8 cellular contexts compared by ENCODE assay signal in genomic region chr7:44881610-44882009, GRCh38. TPM values are rescaled to one million over a fixed set of nuclear protein-coding genes. Genes with fewer than 3 reads are reported as not detected.
A peak's percentile ranks its signal among the peaks of the same experiment; 100 is the strongest.
DNase-seq lines count a peak whose midpoint lies in the region; ATAC-seq and TF ChIP-seq lines count a peak whose summit lies in the region.

No MANE protein-coding gene starts in this region.

- CTCF ChIA-PET in GM10248 (lab: Yijun Ruan, JAX) = interaction anchor here (0.7 to 3.9 kb wide), 15 partner anchors 8 to 307 kb away, joined by 3 to 35 read pairs (median 4); no protein-coding TSS in a partner anchor

- H3K27me3 ChIP-seq in cardiac muscle cell (no peaks in the 10 kb centered on the region), thymus (ENCODE audit: control insufficient read depth, insufficient read depth) (no peaks in the 10 kb centered on the region)

- POLR2A ChIA-PET in GM10248 (lab: Yijun Ruan, JAX) = interaction anchor here (0.5 to 1.1 kb wide), 2 partner anchors 31 to 249 kb away, joined by 6 to 8 read pairs; no protein-coding TSS in a partner anchor

- H3K4me1 ChIP-seq in cardiac muscle cell (ENCODE audit: low read depth) (peaks cover 37% of the 10 kb centered on the region), thymus (ENCODE audit: control insufficient read depth, insufficient read depth, low read length) (peaks cover 25% of the 10 kb centered on the region)

- intact Hi-C loops in left ventricle myocardium superior (cut with micrococcal nuclease) = no loop called here

- TF ChIP-seq CTCF in cardiac muscle cell (IDR thresholded peaks at IDR 0.05; ENCODE audit: low read depth, low read length) (no peak), GM10248 (IDR thresholded peaks at IDR 0.05; ENCODE audit: control extremely low read depth, extremely low read depth, low read depth, missing control alignments) (no peak)

- H3K36me3 ChIP-seq in cardiac muscle cell (peaks cover 3% of the 10 kb centered on the region), thymus (ENCODE audit: control insufficient read depth, insufficient read depth) (peaks cover 3% of the 10 kb centered on the region)

- peak overlapping the region; percentile 71 for H3K4me3 ChIP-seq in cardiac muscle cell
- peak overlapping the region; percentile 11 for H3K4me3 ChIP-seq in thymus (ENCODE audit: low read length)

- no peaks in the 10 kb centered on the region for H3K9me3 ChIP-seq in cardiac muscle cell (ENCODE audit: low read depth)
- H3K9me3 ChIP-seq in thymus (ENCODE audit: control insufficient read depth) = no peaks in the 10 kb centered on the region

- DNase-seq in cardiac muscle cell (ENCODE audit: low read depth in 1 of 2, low spot score in 1 of 2) (peak; percentile 77 to 83), left ventricle myocardium superior (no peak), foreskin melanocyte (peak; percentile 80), NCI-H446 treated with DMSO at 0.1 percent for 48 hours (lab: John Stamatoyannopoulos, UW) (no peak), GM10248 (ENCODE audit: extremely low spot score) (no peak)

- ATAC-seq in left ventricle myocardium superior = no peak
- ATAC-seq in SK-N-SH treated with all-trans-retinoic acid at 6 μM for 48 hours = peak; percentile 63
- no peak for ATAC-seq in GM18868 (IDR thresholded peaks at IDR 0.05; ENCODE audit: unreplicated experiment)

- H3K27ac ChIP-seq in cardiac muscle cell (peak overlapping the region; percentile 100), thymus (ENCODE audit: low read depth) (peak overlapping the region; percentile 36)

TF ChIP-seq in SK-N-SH treated with all-trans-retinoic acid at 6 μM for 48 hours, 23 proteins besides CTCF, POLR2A, EP300 and RAD21:
- TF ChIP-seq CSRNP3 (CRISPR knock-in tag; IDR thresholded peaks at IDR 0.05) (no peak), SNAI2 (CRISPR knock-in tag; IDR thresholded peaks at IDR 0.05) (no peak), POU6F1 (CRISPR knock-in tag; IDR thresholded peaks at IDR 0.05; ENCODE audit: borderline replicate concordance, low read depth) (no peak), GLIS3 (CRISPR knock-in tag; IDR thresholded peaks at IDR 0.05) (no peak), CREB5 (CRISPR knock-in tag; IDR thresholded peaks at IDR 0.05; ENCODE audit: low read depth) (no peak), OSR1 (CRISPR knock-in tag; IDR thresholded peaks at IDR 0.05) (no peak), TSHZ2 (CRISPR knock-in tag; IDR thresholded peaks at IDR 0.05) (no peak), ZFP3 (CRISPR knock-in tag; IDR thresholded peaks at IDR 0.05) (no peak), ZNF8 (CRISPR knock-in tag; IDR thresholded peaks at IDR 0.05) (no peak), ESRRG (CRISPR knock-in tag; IDR thresholded peaks at IDR 0.05) (no peak), TCF4 (CRISPR knock-in tag; IDR thresholded peaks at IDR 0.05; ENCODE audit: borderline replicate concordance) (no peak), ZNF565 (CRISPR knock-in tag; conservative IDR thresholded peaks at IDR 0.05; ENCODE audit: low read depth) (no peak)

RNA-seq across cellular contexts. Expression of gene PURB, which starts 3.7 kb away (rescaled TPM):
- total RNA-seq in cardiac muscle cell = 15.3 and 27.9 TPM in 2 replicates
- polyA plus RNA-seq in cardiac muscle cell = 3.3 and 6.0 TPM in 2 replicates
- total RNA-seq in left ventricle myocardium superior = 15.7 TPM
- polyA plus RNA-seq in thymus = 16.5 TPM

RNA-seq across cellular contexts. Expression of gene H2AZ2, which starts 33.7 kb away (rescaled TPM):
- 219 and 319 TPM in 2 replicates for total RNA-seq in cardiac muscle cell
- 178 and 294 TPM in 2 replicates for polyA plus RNA-seq in cardiac muscle cell
- total RNA-seq in left ventricle myocardium superior = 261 TPM
- 198 TPM for polyA plus RNA-seq in thymus

Comparison
In these comparisons a context has a peak if more than half of its experiments do, and no peak if none do; other contexts are left out.
1. DNase-seq: peak in cardiac muscle cell (2 of 2) and foreskin melanocyte (single experiment); none in left ventricle myocardium superior (single experiment), NCI-H446 treated with DMSO at 0.1 percent for 48 hours (single experiment) and GM10248 (single experiment).